Comparison of ENCODE assay signal across 22 cellular contexts in genomic region chr4:35358001-35358584, GRCh38.
DNase-seq lines count a peak whose midpoint lies in the region; ATAC-seq, FAIRE-seq and TF ChIP-seq lines count a peak whose summit lies in the region.
"Had no signal": no experiment of that assay in that cellular context is flagged by ENCODE, and none has a peak within 500 bp of the region (broad histone marks: within the 10 kb centered on the region; RNA-seq: fewer than 3 reads in every experiment).

No MANE protein-coding gene starts in this region.

- H2AK5ac ChIP-seq in H1 (ENCODE audit: low read depth, low read length) (no peak overlapping the region), mesendoderm (ENCODE audit: low read length) (no peak overlapping the region)

- H3K4me1 ChIP-seq in H1 (replicated peaks in 1 of 4; ENCODE audit: control insufficient read depth in 3 of 4, insufficient read depth in 4 of 4, low read length in 3 of 4) (no peaks in the 10 kb centered on the region), mesendoderm (ENCODE audit: control insufficient read depth, low read depth, low read length) (no peaks in the 10 kb centered on the region)
- H3K4me1 ChIP-seq: parathyroid adenoma had no signal

- H3K79me1 ChIP-seq in H1 (ENCODE audit: low read depth, low read length) (no peaks in the 10 kb centered on the region), mesendoderm (ENCODE audit: low read length) (no peaks in the 10 kb centered on the region)

- H3K79me2 ChIP-seq in H1 (ENCODE audit: control insufficient read depth in 1 of 2, insufficient read depth in 2 of 2, low read length in 2 of 2) (no peaks in the 10 kb centered on the region), mesendoderm (ENCODE audit: control insufficient read depth, insufficient read depth, low read length) (no peaks in the 10 kb centered on the region)
- H3K79me2 ChIP-seq: parathyroid adenoma had no signal

- no peaks in the 10 kb centered on the region for H3K23me2 ChIP-seq in H1 (ENCODE audit: low read depth, low read length)

- H3K36me3 ChIP-seq in H1 (ENCODE audit: control insufficient read depth in 2 of 4, insufficient read depth in 4 of 4, low read length in 3 of 4) (no peaks in the 10 kb centered on the region), mesendoderm (ENCODE audit: control insufficient read depth, insufficient read depth, low read length) (no peaks in the 10 kb centered on the region)
- H3K36me3 ChIP-seq: thoracic aorta had no signal

- no peak overlapping the region for H3K56ac ChIP-seq in H1 (replicated peaks; ENCODE audit: insufficient read length, low read depth, low read length)
- no peak overlapping the region for H3K56ac ChIP-seq in mesendoderm (ENCODE audit: low read length)

- H4K5ac ChIP-seq in H1 (ENCODE audit: insufficient read length, low read depth, low read length), result no peak overlapping the region
- H4K5ac ChIP-seq in mesendoderm (ENCODE audit: low read length), result no peak overlapping the region

- H3K23ac ChIP-seq in H1 (ENCODE audit: insufficient read length) (no peak overlapping the region), mesendoderm (ENCODE audit: low read length) (no peak overlapping the region)

- POLR2A ChIA-PET in H1 (lab: Charles Lee; ENCODE audit: partially characterized antibody), result no interaction called here

- no peak for TF ChIP-seq POLR2A in H1 (IDR thresholded peaks at IDR 0.05; ENCODE audit: control extremely low read depth in 1 of 2, low read depth in 2 of 2, low read length in 2 of 2)

- H3K4me2 ChIP-seq in H1 (ENCODE audit: insufficient read depth in 1 of 2, low read depth in 2 of 2, low read length in 2 of 2) (no peak overlapping the region), mesendoderm (ENCODE audit: low read length) (no peak overlapping the region)

- in situ Hi-C loops in Caki2 (cut with HindIII; ENCODE audit: low pct_unique_long_range_greater_than_20kb, low sequenced_read_pairs), result no loop called here

- H4K20me1 ChIP-seq in H1 (replicated peaks in 1 of 2; ENCODE audit: control insufficient read depth in 1 of 2, insufficient read depth in 2 of 2, low read length in 2 of 2), result no peaks in the 10 kb centered on the region

- CTCF ChIA-PET in H1 (lab: Charles Lee; ENCODE audit: partially characterized antibody), result no interaction called here

- TF ChIP-seq EP300 in H1 (IDR thresholded peaks at IDR 0.05; ENCODE audit: borderline replicate concordance in 1 of 2, low read depth in 2 of 2, low read length in 2 of 2), result no peak

- H2BK120ac ChIP-seq in H1 (replicated peaks; ENCODE audit: low read depth, low read length), result no peak overlapping the region
- H2BK120ac ChIP-seq in mesendoderm (ENCODE audit: low read depth, low read length), result no peak overlapping the region

- H4K8ac ChIP-seq in H1 (ENCODE audit: extremely low read depth, insufficient read depth, low read length), result no peak overlapping the region
- H4K8ac ChIP-seq in mesendoderm (ENCODE audit: low read depth, low read length), result no peak overlapping the region

- no peak for TF ChIP-seq RAD21 in H1 (IDR thresholded peaks at IDR 0.05 in 1 of 2, conservative IDR thresholded peaks at IDR 0.05 in 1 of 2; ENCODE audit: low read depth in 2 of 2, low read length in 2 of 2)

- H3K4me3 ChIP-seq in H1 (ENCODE audit: extremely low read depth in 1 of 4, insufficient read depth in 2 of 4, low read depth in 3 of 4, low read length in 4 of 4) (no peak overlapping the region), mesendoderm (ENCODE audit: low read length) (no peak overlapping the region)
- H3K4me3 ChIP-seq: thoracic aorta had no signal

- DNase-seq in Caki2 (ENCODE audit: low read depth) (peak; percentile 16), M059J (ENCODE audit: low read depth) (peak; percentile 16), H1 (ENCODE audit: low read depth in 1 of 2, low spot score in 2 of 2) (no peak), mesendoderm (peak; percentile 47), NCI-H2227 (lab: John Stamatoyannopoulos, UW; ENCODE audit: unreplicated experiment) (no peak), cerebellum (ENCODE audit: low spot score) (no peak)
- DNase-seq: activated CD4-positive, alpha-beta T cell treated with anti-CD3 and anti-CD28 coated beads, Interleukin-2, amount 10 ng/mL, durations not matched to agents 7 days and 5 days; activated effector memory CD4-positive, alpha-beta T cell treated with Interleukin-2 at 50 U/mL for 16 hours; DMS 273 treated with DMSO at 0.1 percent for 48 hours; foreskin melanocyte; GDM1; natural killer cell; NCI-H1694; stimulated activated naive B cell treated with anti-CD40 and anti-IgM and Interleukin-4, amounts not matched to agents 10 μg/mL and 1 μg/mL and 100 μg/mL, for 72 hours; T-cell had no signal

- H4K91ac ChIP-seq in H1 (replicated peaks; ENCODE audit: insufficient read length, low read length), result no peak overlapping the region

- TF ChIP-seq CTCF in H1 (IDR thresholded peaks at IDR 0.05; ENCODE audit: control extremely low read depth in 1 of 3, insufficient read depth in 1 of 3, low read depth in 1 of 3, low read length in 3 of 3), result no peak

- H2BK5ac ChIP-seq in H1 (ENCODE audit: low read depth, low read length), result no peak overlapping the region
- H2BK5ac ChIP-seq in mesendoderm (ENCODE audit: low read length), result no peak overlapping the region

- no peak overlapping the region for H2BK12ac ChIP-seq in H1 (ENCODE audit: low read depth, low read length)

- H3K18ac ChIP-seq in H1 (ENCODE audit: extremely low read depth, low read length), result no peak overlapping the region
- no peak overlapping the region for H3K18ac ChIP-seq in mesendoderm (ENCODE audit: low read length)

- 92% methylated on average over 3 of the region's 3 CpGs; no CpG with 5 or more reads in 1 of the 2 experiments for WGBS in H1 (ENCODE audit: extremely low coverage in 1 of 2, insufficient coverage in 1 of 2, insufficient read length in 1 of 2, insufficient replicate concordance in 2 of 2, low coverage in 1 of 2, low lambda C conversion rate in 2 of 2, missing lambda C conversion rate in 1 of 2), 2 experiments
- no CpG with 5 or more reads among the region's 3 CpGs for WGBS in mesendoderm (ENCODE audit: extremely low coverage, insufficient coverage, low lambda C conversion rate)

- H3K4ac ChIP-seq in H1 (replicated peaks; ENCODE audit: insufficient read length, low read depth, low read length) (no peak overlapping the region), mesendoderm (ENCODE audit: low read depth, low read length) (no peak overlapping the region)

- H2BK20ac ChIP-seq in H1 (ENCODE audit: low read length), result no peak overlapping the region

- FAIRE-seq in H1 (lab: Jason Lieb, UNC), result no peak
- FAIRE-seq: endothelial cell of umbilical vein, HepG2 had no signal

- no peak overlapping the region for H2BK15ac ChIP-seq in H1 (ENCODE audit: low read length)
- no peak overlapping the region for H2BK15ac ChIP-seq in mesendoderm (replicated peaks; ENCODE audit: low read depth)

- H3K9ac ChIP-seq in H1 (replicated peaks in 1 of 4; ENCODE audit: extremely low read depth in 1 of 4, low read depth in 3 of 4, low read length in 3 of 4) (no peak overlapping the region), mesendoderm (ENCODE audit: low read length) (no peak overlapping the region)
- H3K9ac ChIP-seq: parathyroid adenoma had no signal

- ATAC-seq in GM21529 (IDR thresholded peaks at IDR 0.05; ENCODE audit: unreplicated experiment) (no peak), HG02885 (IDR thresholded peaks at IDR 0.05; ENCODE audit: poor library complexity, unreplicated experiment) (no peak)
- ATAC-seq: HepG2; natural killer cell; Right ventricle myocardium inferior; stimulated activated naive B cell treated with anti-CD40 and anti-IgM and Interleukin-4, amounts not matched to agents 10 μg/mL and 1 μg/mL and 100 μg/mL, for 72 hours; T-cell had no signal

- no peak overlapping the region for H3K27ac ChIP-seq in H1 (ENCODE audit: low read depth, low read length)
- no peak overlapping the region for H3K27ac ChIP-seq in mesendoderm (ENCODE audit: low read depth, low read length)
- H3K27ac ChIP-seq: parathyroid adenoma, thoracic aorta had no signal

- no peaks in the 10 kb centered on the region for H3K27me3 ChIP-seq in H1 (replicated peaks in 1 of 4; ENCODE audit: control insufficient read depth in 3 of 4, extremely low read depth in 1 of 4, insufficient read depth in 3 of 4, low read length in 3 of 4)
- H3K27me3 ChIP-seq in mesendoderm (ENCODE audit: insufficient read depth, low read length, poor library complexity), result no peaks in the 10 kb centered on the region

- peaks cover 0 to 3% of the 10 kb centered on the region in 2 experiments; a peak in 1 of 4 replicates for H3K9me3 ChIP-seq in H1 (ENCODE audit: insufficient read depth in 2 of 2, low read depth in 1 of 2, low read length in 1 of 2)
- H3K9me3 ChIP-seq: thoracic aorta had no signal

- peak overlapping the region; percentile 72; the same call in 1 of the 2 replicates for H2AFZ ChIP-seq in H1 (ENCODE audit: low read length)
- H2AFZ ChIP-seq: parathyroid adenoma had no signal

- H3K14ac ChIP-seq in H1 (ENCODE audit: insufficient read length), result no peak overlapping the region

TF ChIP-seq in H1, 55 proteins besides CTCF, POLR2A, EP300 and RAD21:
- no peak for TF ChIP-seq JUN (IDR thresholded peaks at IDR 0.05; ENCODE audit: low read depth, low read length)
- no peak for TF ChIP-seq SP4 (IDR thresholded peaks at IDR 0.05; ENCODE audit: low read length)
- no peak for TF ChIP-seq CBX8 (IDR thresholded peaks at IDR 0.05; ENCODE audit: borderline replicate concordance, low read depth, low read length)
- no peak for TF ChIP-seq CBX5 (IDR thresholded peaks at IDR 0.05; ENCODE audit: low read depth, low read length)
- no peak for TF ChIP-seq TAF7 (optimal IDR thresholded peaks at IDR 0.05; ENCODE audit: borderline replicate concordance, low read depth, low read length)
- TF ChIP-seq CEBPB (IDR thresholded peaks at IDR 0.05; ENCODE audit: low read depth, low read length), result no peak
- no peak for TF ChIP-seq HDAC6 (IDR thresholded peaks at IDR 0.05; ENCODE audit: low read depth, low read length)
- TF ChIP-seq PHF8 (conservative IDR thresholded peaks at IDR 0.05; ENCODE audit: low read depth, low read length), result no peak
- TF ChIP-seq FOSL1 (IDR thresholded peaks at IDR 0.05; ENCODE audit: insufficient read depth, low read depth, low read length), result no peak
- TF ChIP-seq SP1 (IDR thresholded peaks at IDR 0.05; ENCODE audit: low read depth, low read length), result no peak
- TF ChIP-seq ASH2L (IDR thresholded peaks at IDR 0.05; ENCODE audit: low read length), result no peak

Comparison
In these comparisons a context has a peak if more than half of its experiments do, and no peak if none do; other contexts are left out.
1. DNase-seq: peak in Caki2 (single experiment), M059J (single experiment) and mesendoderm (single experiment); none in H1 (0 of 2), NCI-H2227 (single experiment) and cerebellum (single experiment).